In genomic region chr1:7781923-7782495, GRCh38 we compare ENCODE assay signal across 1 cellular context.
TF ChIP-seq lines count a peak whose summit lies in the region.

No MANE protein-coding gene starts in this region.

TF ChIP-seq in GM23338, 12 proteins besides CTCF, POLR2A, EP300 and RAD21 (continued from another document):
- TF ChIP-seq ZNF462 (CRISPR knock-in tag; IDR thresholded peaks at IDR 0.05): no peak
- no peak for TF ChIP-seq ZNF114 (CRISPR knock-in tag; IDR thresholded peaks at IDR 0.05)
- no peak for TF ChIP-seq ETS1 (IDR thresholded peaks at IDR 0.05)
- no peak for TF ChIP-seq REST (IDR thresholded peaks at IDR 0.05; ENCODE audit: unreplicated experiment)
- TF ChIP-seq STAT1 (IDR thresholded peaks at IDR 0.05; ENCODE audit: unreplicated experiment): no peak
- TF ChIP-seq POLR2AphosphoS5 (IDR thresholded peaks at IDR 0.05; ENCODE audit: low read depth): no peak
- TF ChIP-seq JUNB (IDR thresholded peaks at IDR 0.05; ENCODE audit: unreplicated experiment): no peak
- TF ChIP-seq NANOG (IDR thresholded peaks at IDR 0.05; ENCODE audit: borderline replicate concordance): no peak
